In genomic region chr19:860481-861098, GRCh38 we compare ENCODE assay signal across 1 cellular context.
A peak's percentile ranks its signal among the peaks of the same experiment; 100 is the strongest.
TF ChIP-seq lines count a peak whose summit lies in the region.

No MANE protein-coding gene starts in this region.

TF ChIP-seq in K562, 482 proteins besides CTCF, POLR2A, EP300 and RAD21 (continued from another document and continues in another):
- no peak for TF ChIP-seq ZNF124 (CRISPR knock-in tag; IDR thresholded peaks at IDR 0.05)
- no peak for TF ChIP-seq MYNN (IDR thresholded peaks at IDR 0.05)
- no peak for TF ChIP-seq MYNN (CRISPR knock-in tag; IDR thresholded peaks at IDR 0.05)
- no peak for TF ChIP-seq MECOM (CRISPR knock-in tag; IDR thresholded peaks at IDR 0.05)
- TF ChIP-seq, protein P1, sequence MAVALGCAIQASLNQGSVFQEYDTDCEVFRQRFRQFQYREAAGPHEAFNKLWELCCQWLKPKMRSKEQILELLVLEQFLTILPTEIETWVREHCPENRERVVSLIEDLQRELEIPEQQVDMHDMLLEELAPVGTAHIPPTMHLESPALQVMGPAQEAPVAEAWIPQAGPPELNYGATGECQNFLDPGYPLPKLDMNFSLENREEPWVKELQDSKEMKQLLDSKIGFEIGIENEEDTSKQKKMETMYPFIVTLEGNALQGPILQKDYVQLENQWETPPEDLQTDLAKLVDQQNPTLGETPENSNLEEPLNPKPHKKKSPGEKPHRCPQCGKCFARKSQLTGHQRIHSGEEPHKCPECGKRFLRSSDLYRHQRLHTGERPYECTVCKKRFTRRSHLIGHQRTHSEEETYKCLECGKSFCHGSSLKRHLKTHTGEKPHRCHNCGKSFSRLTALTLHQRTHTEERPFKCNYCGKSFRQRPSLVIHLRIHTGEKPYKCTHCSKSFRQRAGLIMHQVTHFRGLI (CRISPR knock-in tag; IDR thresholded peaks at IDR 0.05), result no peak
- TF ChIP-seq SIX5 (IDR thresholded peaks at IDR 0.05; ENCODE audit: borderline replicate concordance in 1 of 2, insufficient read depth in 1 of 2, low read depth in 1 of 2, low read length in 2 of 2), result no peak
- peak; percentile 78; the same call in 1 of the 2 replicates for TF ChIP-seq PHF8 (IDR thresholded peaks at IDR 0.05; ENCODE audit: borderline replicate concordance, low read length)
- TF ChIP-seq ZC3H8 (IDR thresholded peaks at IDR 0.05), result no peak
- no peak for TF ChIP-seq CREB3L1 (IDR thresholded peaks at IDR 0.05; ENCODE audit: borderline replicate concordance, low read depth)
- no peak for TF ChIP-seq GABPB2 (CRISPR knock-in tag; conservative IDR thresholded peaks at IDR 0.05)
- TF ChIP-seq GMEB1 (CRISPR knock-in tag; IDR thresholded peaks at IDR 0.05), result peak; percentile 38; the same call in 1 of the 2 replicates
- TF ChIP-seq ZNF764 (CRISPR knock-in tag; IDR thresholded peaks at IDR 0.05; ENCODE audit: low read depth), result no peak
- no peak for TF ChIP-seq MED1 (CRISPR knock-in tag; IDR thresholded peaks at IDR 0.05; ENCODE audit: borderline replicate concordance)
- no peak for TF ChIP-seq FOSL1 (tag; conservative IDR thresholded peaks at IDR 0.05)
- no peak for TF ChIP-seq PYGO2 (tag; IDR thresholded peaks at IDR 0.05)
- TF ChIP-seq, protein P2, sequence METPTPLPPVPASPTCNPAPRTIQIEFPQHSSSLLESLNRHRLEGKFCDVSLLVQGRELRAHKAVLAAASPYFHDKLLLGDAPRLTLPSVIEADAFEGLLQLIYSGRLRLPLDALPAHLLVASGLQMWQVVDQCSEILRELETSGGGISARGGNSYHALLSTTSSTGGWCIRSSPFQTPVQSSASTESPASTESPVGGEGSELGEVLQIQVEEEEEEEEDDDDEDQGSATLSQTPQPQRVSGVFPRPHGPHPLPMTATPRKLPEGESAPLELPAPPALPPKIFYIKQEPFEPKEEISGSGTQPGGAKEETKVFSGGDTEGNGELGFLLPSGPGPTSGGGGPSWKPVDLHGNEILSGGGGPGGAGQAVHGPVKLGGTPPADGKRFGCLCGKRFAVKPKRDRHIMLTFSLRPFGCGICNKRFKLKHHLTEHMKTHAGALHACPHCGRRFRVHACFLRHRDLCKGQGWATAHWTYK (CRISPR knock-in tag; IDR thresholded peaks at IDR 0.05), result 0 out of 2 replicates have a peak, but pooled peaks have one; percentile 28
- TF ChIP-seq NR3C1 (CRISPR knock-in tag; IDR thresholded peaks at IDR 0.05), result no peak
- no peak for TF ChIP-seq GTF2A2 (tag; IDR thresholded peaks at IDR 0.05)
- TF ChIP-seq CHAMP1 (IDR thresholded peaks at IDR 0.05), result no peak
- TF ChIP-seq STAT5A (IDR thresholded peaks at IDR 0.05; ENCODE audit: borderline replicate concordance, low read length), result no peak
- TF ChIP-seq RBM22 (IDR thresholded peaks at IDR 0.05; ENCODE audit: low read depth, low read length, poor library complexity, severe bottlenecking), result peak; percentile 58
- no peak for TF ChIP-seq ATF1 (CRISPR knock-in tag; IDR thresholded peaks at IDR 0.05)
- TF ChIP-seq ATF1 (tag; IDR thresholded peaks at IDR 0.05), result peak; percentile 58
- TF ChIP-seq NR2F6 (CRISPR knock-in tag; IDR thresholded peaks at IDR 0.05), result no peak
- TF ChIP-seq PURB (CRISPR knock-in tag; IDR thresholded peaks at IDR 0.05; ENCODE audit: low read depth), result no peak
- TF ChIP-seq ZNF551 (CRISPR knock-in tag; IDR thresholded peaks at IDR 0.05), result no peak
- peak; percentile 30; the same call in 1 of the 2 replicates for TF ChIP-seq HLTF (IDR thresholded peaks at IDR 0.05)
- no peak for TF ChIP-seq FOS (IDR thresholded peaks at IDR 0.05; ENCODE audit: extremely low read depth, insufficient read length)
- no peak for TF ChIP-seq MLLT1 (IDR thresholded peaks at IDR 0.05)
- no peak for TF ChIP-seq DNMT1 (IDR thresholded peaks at IDR 0.05)
- TF ChIP-seq RUNX1 (IDR thresholded peaks at IDR 0.05; ENCODE audit: low read depth), result no peak
- no peak for TF ChIP-seq ZBTB5 (IDR thresholded peaks at IDR 0.05)
- TF ChIP-seq KAT8 (IDR thresholded peaks at IDR 0.05; ENCODE audit: low read depth), result no peak
- peak; percentile 10; the same call in 1 of the 2 replicates for TF ChIP-seq GATAD2A (IDR thresholded peaks at IDR 0.05)
- TF ChIP-seq, protein P3, sequence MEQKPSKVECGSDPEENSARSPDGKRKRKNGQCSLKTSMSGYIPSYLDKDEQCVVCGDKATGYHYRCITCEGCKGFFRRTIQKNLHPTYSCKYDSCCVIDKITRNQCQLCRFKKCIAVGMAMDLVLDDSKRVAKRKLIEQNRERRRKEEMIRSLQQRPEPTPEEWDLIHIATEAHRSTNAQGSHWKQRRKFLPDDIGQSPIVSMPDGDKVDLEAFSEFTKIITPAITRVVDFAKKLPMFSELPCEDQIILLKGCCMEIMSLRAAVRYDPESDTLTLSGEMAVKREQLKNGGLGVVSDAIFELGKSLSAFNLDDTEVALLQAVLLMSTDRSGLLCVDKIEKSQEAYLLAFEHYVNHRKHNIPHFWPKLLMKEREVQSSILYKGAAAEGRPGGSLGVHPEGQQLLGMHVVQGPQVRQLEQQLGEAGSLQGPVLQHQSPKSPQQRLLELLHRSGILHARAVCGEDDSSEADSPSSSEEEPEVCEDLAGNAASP (IDR thresholded peaks at IDR 0.05), result no peak
- no peak for TF ChIP-seq YBX1 (IDR thresholded peaks at IDR 0.05)
- TF ChIP-seq MNT (conservative IDR thresholded peaks at IDR 0.05), result peak; percentile 33 to 72; a peak in 2 of 4 replicates
- TF ChIP-seq, protein P4, sequence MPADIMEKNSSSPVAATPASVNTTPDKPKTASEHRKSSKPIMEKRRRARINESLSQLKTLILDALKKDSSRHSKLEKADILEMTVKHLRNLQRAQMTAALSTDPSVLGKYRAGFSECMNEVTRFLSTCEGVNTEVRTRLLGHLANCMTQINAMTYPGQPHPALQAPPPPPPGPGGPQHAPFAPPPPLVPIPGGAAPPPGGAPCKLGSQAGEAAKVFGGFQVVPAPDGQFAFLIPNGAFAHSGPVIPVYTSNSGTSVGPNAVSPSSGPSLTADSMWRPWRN (IDR thresholded peaks at IDR 0.05; ENCODE audit: low read depth), result no peak
- 0 out of 2 replicates have a peak, but pooled peaks have one; percentile 36 for TF ChIP-seq ZNF431 (CRISPR knock-in tag; IDR thresholded peaks at IDR 0.05)
- TF ChIP-seq SP2 (IDR thresholded peaks at IDR 0.05; ENCODE audit: extremely low read depth, low read depth, low read length, poor library complexity, severe bottlenecking), result no peak
- TF ChIP-seq HEY1 (CRISPR knock-in tag; IDR thresholded peaks at IDR 0.05; ENCODE audit: borderline replicate concordance), result no peak
- no peak for TF ChIP-seq TCF15 (CRISPR knock-in tag; IDR thresholded peaks at IDR 0.05)
- no peak for TF ChIP-seq HOMEZ (CRISPR knock-in tag; IDR thresholded peaks at IDR 0.05)
- no peak for TF ChIP-seq ZNF347 (CRISPR knock-in tag; IDR thresholded peaks at IDR 0.05; ENCODE audit: low read depth)
- no peak for TF ChIP-seq ARHGAP35 (IDR thresholded peaks at IDR 0.05; ENCODE audit: partially characterized antibody)
- no peak; the same call in 1 of the 2 replicates for TF ChIP-seq NCOA1 (IDR thresholded peaks at IDR 0.05; ENCODE audit: low read depth)
- 0 out of 2 replicates have a peak, but pooled peaks have one; percentile 30 for TF ChIP-seq ETV5 (CRISPR knock-in tag; IDR thresholded peaks at IDR 0.05; ENCODE audit: low read depth)
